ENCODE assay signal across 22 cellular contexts in genomic region chr13:80727321-80727975, GRCh38.
DNase-seq lines count a peak whose midpoint lies in the region; ATAC-seq and TF ChIP-seq lines count a peak whose summit lies in the region.
"Had no signal": no experiment of that assay in that cellular context is flagged by ENCODE, and none has a peak within 500 bp of the region (broad histone marks: within the 10 kb centered on the region; RNA-seq: fewer than 3 reads in every experiment).

No MANE protein-coding gene starts in this region.

- H3K4me3 ChIP-seq in cardiac fibroblast (replicated peaks in 1 of 2; ENCODE audit: low read depth in 2 of 2, low read length in 2 of 2) (no peak overlapping the region), heart right ventricle (no peak overlapping the region), mesenchymal stem cell (ENCODE audit: insufficient read depth in 1 of 2, low read depth in 1 of 2, low read length in 2 of 2) (no peak overlapping the region), GM23338 (no peak overlapping the region)
- H3K4me3 ChIP-seq: GM12878, PC-9 had no signal

- H3K27me3 ChIP-seq in heart right ventricle (no peaks in the 10 kb centered on the region), mesenchymal stem cell (ENCODE audit: control insufficient read depth in 1 of 2, insufficient read depth in 1 of 2, low read length in 2 of 2) (no peaks in the 10 kb centered on the region), GM23338 (ENCODE audit: insufficient read depth) (no peaks in the 10 kb centered on the region)

- no peaks in the 10 kb centered on the region for H3K36me3 Mint-ChIP-seq in GM23338 (ENCODE audit: low read depth)
- no peaks in the 10 kb centered on the region for H3K36me3 Mint-ChIP-seq in stimulated activated naive B cell treated with anti-CD40 and anti-IgM and Interleukin-4, amounts not matched to agents 10 μg/mL and 1 μg/mL and 100 μg/mL, for 72 hours
- H3K36me3 Mint-ChIP-seq: CD4-positive, alpha-beta memory T cell had no signal

- ATAC-seq in heart right ventricle = peak; percentile 74 to 95 (median 90)
- ATAC-seq in GM23338 = no peak
- ATAC-seq in stimulated activated naive B cell treated with anti-CD40 and anti-IgM and Interleukin-4, amounts not matched to agents 10 μg/mL and 1 μg/mL and 100 μg/mL, for 72 hours (replicated peaks) = no peak
- ATAC-seq in GM18519 (IDR thresholded peaks at IDR 0.05; ENCODE audit: low FRiP score, unreplicated experiment) = no peak
- ATAC-seq: GM12878, HepG2 had no signal

- H3K4me3 Mint-ChIP-seq in GM23338 = no peak overlapping the region
- no peak overlapping the region for H3K4me3 Mint-ChIP-seq in stimulated activated naive B cell treated with anti-CD40 and anti-IgM and Interleukin-4, amounts not matched to agents 10 μg/mL and 1 μg/mL and 100 μg/mL, for 72 hours
- H3K4me3 Mint-ChIP-seq: CD4-positive, alpha-beta memory T cell had no signal

- H2BK15ac ChIP-seq in mesenchymal stem cell (ENCODE audit: low read depth, poor library complexity, severe bottlenecking) = no peak overlapping the region

- H3K27me3 Mint-ChIP-seq in GM23338 (ENCODE audit: insufficient read depth, low read depth, poor library complexity) = no peaks in the 10 kb centered on the region
- H3K27me3 Mint-ChIP-seq in stimulated activated naive B cell treated with anti-CD40 and anti-IgM and Interleukin-4, amounts not matched to agents 10 μg/mL and 1 μg/mL and 100 μg/mL, for 72 hours = no peaks in the 10 kb centered on the region
- H3K27me3 Mint-ChIP-seq: CD4-positive, alpha-beta memory T cell had no signal

- peaks cover 2% of the 10 kb centered on the region; the same call in 2 of the 3 replicates for H3K4me1 Mint-ChIP-seq in GM23338
- H3K4me1 Mint-ChIP-seq in stimulated activated naive B cell treated with anti-CD40 and anti-IgM and Interleukin-4, amounts not matched to agents 10 μg/mL and 1 μg/mL and 100 μg/mL, for 72 hours = peaks cover 0 to 2% of the 10 kb centered on the region in 2 donors
- H3K4me1 Mint-ChIP-seq: CD4-positive, alpha-beta memory T cell had no signal

- H3K18ac ChIP-seq in mesenchymal stem cell (ENCODE audit: low read depth in 1 of 2, low read length in 2 of 2) = no peak overlapping the region

- H3K4me1 ChIP-seq in heart right ventricle (peaks cover 0 to 19% (median 12%) of the 10 kb centered on the region in 9 donors), mesenchymal stem cell (ENCODE audit: control insufficient read depth, insufficient read depth, low read depth, low read length) (no peaks in the 10 kb centered on the region), GM23338 (ENCODE audit: insufficient read depth) (no peaks in the 10 kb centered on the region)

- H3K9me3 ChIP-seq in heart right ventricle (peaks cover 0 to 22% (median 0%) of the 10 kb centered on the region in 11 donors), mesenchymal stem cell (ENCODE audit: control insufficient read depth, low read length) (peaks cover 8% of the 10 kb centered on the region)

- H2BK120ac ChIP-seq in mesenchymal stem cell (ENCODE audit: low read depth, low read length) = no peak overlapping the region

- no peak overlapping the region for H3K27ac Mint-ChIP-seq in GM23338
- H3K27ac Mint-ChIP-seq in stimulated activated naive B cell treated with anti-CD40 and anti-IgM and Interleukin-4, amounts not matched to agents 10 μg/mL and 1 μg/mL and 100 μg/mL, for 72 hours = no peak overlapping the region
- H3K27ac Mint-ChIP-seq: CD4-positive, alpha-beta memory T cell had no signal

- no peaks in the 10 kb centered on the region for H3F3A ChIP-seq in GM23338 (replicated peaks; ENCODE audit: low read depth)

- H3K23ac ChIP-seq in mesenchymal stem cell (ENCODE audit: low read length in 2 of 2) = no peak overlapping the region

- H2AK5ac ChIP-seq in mesenchymal stem cell (ENCODE audit: low read length, severe bottlenecking) = no peak overlapping the region

- peaks cover 2% of the 10 kb centered on the region; the same call in 1 of the 3 replicates for H3K9me3 Mint-ChIP-seq in GM23338
- peaks cover 0 to 5% of the 10 kb centered on the region in 2 donors for H3K9me3 Mint-ChIP-seq in stimulated activated naive B cell treated with anti-CD40 and anti-IgM and Interleukin-4, amounts not matched to agents 10 μg/mL and 1 μg/mL and 100 μg/mL, for 72 hours

- H3K14ac ChIP-seq in mesenchymal stem cell (ENCODE audit: low read length in 2 of 2) = no peak overlapping the region

- H3K4me2 ChIP-seq in mesenchymal stem cell (ENCODE audit: low read length, poor library complexity, severe bottlenecking) (no peak overlapping the region), GM23338 (no peak overlapping the region)
- H3K4me2 ChIP-seq: PC-9 had no signal

- H4K20me1 ChIP-seq in GM23338 (replicated peaks; ENCODE audit: insufficient read depth) = no peaks in the 10 kb centered on the region

- no peak overlapping the region for H3K4ac ChIP-seq in mesenchymal stem cell (ENCODE audit: low read depth in 1 of 2, low read length in 2 of 2)

- 18 to 36% methylated on average over 1 of the region's 1 CpG for WGBS in heart right ventricle, 2 donors
- 60% methylated on average over 1 of the region's 1 CpG for WGBS in mesenchymal stem cell

- no peak overlapping the region for H4K8ac ChIP-seq in mesenchymal stem cell (ENCODE audit: low read length)

- no peaks in the 10 kb centered on the region for H3K9me2 ChIP-seq in GM23338 (ENCODE audit: insufficient read depth)

- no peak overlapping the region for H2BK12ac ChIP-seq in mesenchymal stem cell (ENCODE audit: low read length in 2 of 2)

- no peak overlapping the region for H4K91ac ChIP-seq in mesenchymal stem cell (ENCODE audit: low read length)

- H3K79me1 ChIP-seq in mesenchymal stem cell (replicated peaks; ENCODE audit: low read length, poor library complexity, severe bottlenecking) = no peaks in the 10 kb centered on the region

- H3K36me3 ChIP-seq in heart right ventricle (no peaks in the 10 kb centered on the region), mesenchymal stem cell (ENCODE audit: control insufficient read depth in 1 of 2, insufficient read depth in 2 of 2, low read depth in 1 of 2, low read length in 2 of 2) (no peaks in the 10 kb centered on the region), GM23338 (ENCODE audit: insufficient read depth) (no peaks in the 10 kb centered on the region; the same call in 1 of the 2 replicates)

- TF ChIP-seq CTCF in cardiac fibroblast (IDR thresholded peaks at IDR 0.05; ENCODE audit: low read depth, low read length) (no peak), heart right ventricle (IDR thresholded peaks at IDR 0.05) (no peak), GM23338 (conservative IDR thresholded peaks at IDR 0.05; ENCODE audit: low read depth in 2 of 2) (no peak)

- peak overlapping the region; percentile 9 to 81 (median 68) for H3K27ac ChIP-seq in heart right ventricle
- H3K27ac ChIP-seq in mesenchymal stem cell (ENCODE audit: low read length, poor library complexity, severe bottlenecking) = no peak overlapping the region
- no peak overlapping the region for H3K27ac ChIP-seq in GM23338 (ENCODE audit: low read depth)
- H3K27ac ChIP-seq: PC-9 had no signal

- intact Hi-C loops in heart right ventricle (cut with DNase I) = no loop called here

- H3K9ac ChIP-seq in mesenchymal stem cell (ENCODE audit: low read length) = no peak overlapping the region

- peak; percentile 16 to 27 for DNase-seq in cardiac fibroblast (ENCODE audit: low read depth in 2 of 2)
- no peak for DNase-seq in heart right ventricle
- peak; percentile 18 for DNase-seq in mesenchymal stem cell
- no peak for DNase-seq in GM23338 (ENCODE audit: low spot score)
- no peak for DNase-seq in HT-29 (ENCODE audit: low spot score)
- DNase-seq in stimulated activated naive B cell treated with anti-CD40 and anti-IgM and Interleukin-4, amounts not matched to agents 10 μg/mL and 1 μg/mL and 100 μg/mL, for 72 hours = no peak
- DNase-seq: C1 segment of cervical spinal cord; CD4-positive, alpha-beta memory T cell; COR-L47; H7; Kasumi-1; MV-4-11; NCI-H1105; NCI-H1436 treated with DMSO at 0.1 percent for 48 hours; NCI-H187 treated with DMSO at 0.1 percent for 48 hours; NCI-H2171 treated with DMSO at 0.1 percent for 48 hours; NCI-H526 treated with DMSO at 0.1 percent for 48 hours; PC-9; SHP77 had no signal

- H3K79me2 ChIP-seq in GM23338 (replicated peaks; ENCODE audit: insufficient read depth) = no peaks in the 10 kb centered on the region

- no peak overlapping the region for H2AFZ ChIP-seq in mesenchymal stem cell (ENCODE audit: low read depth, low read length)
- H2AFZ ChIP-seq in GM23338 = no peak overlapping the region
- H2AFZ ChIP-seq: PC-9 had no signal

- H2BK5ac ChIP-seq in mesenchymal stem cell (ENCODE audit: low read depth, low read length, poor library complexity, severe bottlenecking) = no peak overlapping the region

TF ChIP-seq in GM23338, 12 proteins besides CTCF, POLR2A, EP300 and RAD21:
- TF ChIP-seq, protein P1, sequence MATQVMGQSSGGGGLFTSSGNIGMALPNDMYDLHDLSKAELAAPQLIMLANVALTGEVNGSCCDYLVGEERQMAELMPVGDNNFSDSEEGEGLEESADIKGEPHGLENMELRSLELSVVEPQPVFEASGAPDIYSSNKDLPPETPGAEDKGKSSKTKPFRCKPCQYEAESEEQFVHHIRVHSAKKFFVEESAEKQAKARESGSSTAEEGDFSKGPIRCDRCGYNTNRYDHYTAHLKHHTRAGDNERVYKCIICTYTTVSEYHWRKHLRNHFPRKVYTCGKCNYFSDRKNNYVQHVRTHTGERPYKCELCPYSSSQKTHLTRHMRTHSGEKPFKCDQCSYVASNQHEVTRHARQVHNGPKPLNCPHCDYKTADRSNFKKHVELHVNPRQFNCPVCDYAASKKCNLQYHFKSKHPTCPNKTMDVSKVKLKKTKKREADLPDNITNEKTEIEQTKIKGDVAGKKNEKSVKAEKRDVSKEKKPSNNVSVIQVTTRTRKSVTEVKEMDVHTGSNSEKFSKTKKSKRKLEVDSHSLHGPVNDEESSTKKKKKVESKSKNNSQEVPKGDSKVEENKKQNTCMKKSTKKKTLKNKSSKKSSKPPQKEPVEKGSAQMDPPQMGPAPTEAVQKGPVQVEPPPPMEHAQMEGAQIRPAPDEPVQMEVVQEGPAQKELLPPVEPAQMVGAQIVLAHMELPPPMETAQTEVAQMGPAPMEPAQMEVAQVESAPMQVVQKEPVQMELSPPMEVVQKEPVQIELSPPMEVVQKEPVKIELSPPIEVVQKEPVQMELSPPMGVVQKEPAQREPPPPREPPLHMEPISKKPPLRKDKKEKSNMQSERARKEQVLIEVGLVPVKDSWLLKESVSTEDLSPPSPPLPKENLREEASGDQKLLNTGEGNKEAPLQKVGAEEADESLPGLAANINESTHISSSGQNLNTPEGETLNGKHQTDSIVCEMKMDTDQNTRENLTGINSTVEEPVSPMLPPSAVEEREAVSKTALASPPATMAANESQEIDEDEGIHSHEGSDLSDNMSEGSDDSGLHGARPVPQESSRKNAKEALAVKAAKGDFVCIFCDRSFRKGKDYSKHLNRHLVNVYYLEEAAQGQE (IDR thresholded peaks at IDR 0.05; ENCODE audit: unreplicated experiment) = no peak

Comparison
In these comparisons a context has a peak if more than half of its experiments do, and no peak if none do; other contexts are left out.
1. DNase-seq: peak in cardiac fibroblast (2 of 2) and mesenchymal stem cell (single experiment); none in heart right ventricle (0 of 2), GM23338 (single experiment), HT-29 (single experiment) and stimulated activated naive B cell treated with anti-CD40 and anti-IgM and Interleukin-4, amounts not matched to agents 10 μg/mL and 1 μg/mL and 100 μg/mL, for 72 hours (single experiment).
2. ATAC-seq: peak in heart right ventricle (8 of 8); none in GM23338 (single experiment), stimulated activated naive B cell treated with anti-CD40 and anti-IgM and Interleukin-4, amounts not matched to agents 10 μg/mL and 1 μg/mL and 100 μg/mL, for 72 hours (0 of 2) and GM18519 (single experiment).
3. H3K27ac ChIP-seq: peak in heart right ventricle (10 of 10); none in mesenchymal stem cell (single experiment) and GM23338 (single experiment).